In genomic region chr7:116354546-116355422, GRCh38 we compare ENCODE assay signal across 9 cellular contexts.
A peak's percentile ranks its signal among the peaks of the same experiment; 100 is the strongest.
DNase-seq lines count a peak whose midpoint lies in the region; ATAC-seq, FAIRE-seq and TF ChIP-seq lines count a peak whose summit lies in the region.
"Had no signal": no experiment of that assay in that cellular context is flagged by ENCODE, and none has a peak within 500 bp of the region (broad histone marks: within the 10 kb centered on the region; RNA-seq: fewer than 3 reads in every experiment).

No MANE protein-coding gene starts in this region.

- H3K4me1 ChIP-seq in osteoblast (ENCODE audit: insufficient read depth, low read length) = peaks cover 45% of the 10 kb centered on the region

- ATAC-seq in GM18520 (IDR thresholded peaks at IDR 0.05; ENCODE audit: unreplicated experiment) = no peak

- DNase-seq in Calu3 = peak; percentile 84
- DNase-seq in RPMI7951 (ENCODE audit: low read depth) = peak; percentile 97
- peak; percentile 97 for DNase-seq in fibroblast of gingiva (ENCODE audit: low read depth)
- DNase-seq in osteoblast (ENCODE audit: insufficient read length, low spot score, missing footprints) = peak; percentile 59
- DNase-seq in GM12891 (ENCODE audit: insufficient read length, low spot score) = no peak
- DNase-seq in ecto neural progenitor cell (ENCODE audit: low spot score) = no peak
- no peak for DNase-seq in NCI-H1694 treated with DMSO at 0.1 percent for 48 hours (lab: John Stamatoyannopoulos, UW)

- H3K27me3 Mint-ChIP-seq in Calu3 (ENCODE audit: unreplicated experiment) = no peaks in the 10 kb centered on the region

- no TSS peak for BruUV-seq in Calu3 (replicated peaks; lab: Mats Ljungman, UMichigan)

- H3K4me3 ChIP-seq in osteoblast (ENCODE audit: insufficient read depth, low read length) = peak overlapping the region; percentile 58

- H3K4me3 Mint-ChIP-seq in Calu3 (ENCODE audit: low read depth, unreplicated experiment) = peak overlapping the region; percentile 69

- no peaks in the 10 kb centered on the region for H3K9me3 ChIP-seq in osteoblast (ENCODE audit: low read depth, low read length)

- H3K9me3 Mint-ChIP-seq in Calu3 (ENCODE audit: low read depth, unreplicated experiment) = peaks cover 2% of the 10 kb centered on the region

- intact Hi-C loops in Calu3 (cut with micrococcal nuclease; ENCODE audit: unreplicated experiment) = loop anchor here (2.0 to 5.0 kb wide), 6 partner anchors 68 to 233 kb away; partner anchors contain the start of gene CAV1

- TF ChIP-seq CTCF in Calu3 (IDR thresholded peaks at IDR 0.05; ENCODE audit: unreplicated experiment) = no peak
- no peak for TF ChIP-seq CTCF in osteoblast (IDR thresholded peaks at IDR 0.05; ENCODE audit: extremely low read depth, low read depth, low read length)

- peaks cover 56% of the 10 kb centered on the region for H3K4me1 Mint-ChIP-seq in Calu3 (ENCODE audit: low read depth, unreplicated experiment)

- H3K27ac ChIP-seq in osteoblast (ENCODE audit: low read depth, low read length) = peak overlapping the region; percentile 96

- FAIRE-seq in GM12891 (lab: Jason Lieb, UNC) = no peak
- FAIRE-seq: GM18507 had no signal

- no peak for TF ChIP-seq POLR2A in GM12891 (IDR thresholded peaks at IDR 0.05; ENCODE audit: low read depth, low read length)

- no peaks in the 10 kb centered on the region for H3K79me2 ChIP-seq in osteoblast (ENCODE audit: insufficient read depth, low read length)

- peaks cover 15% of the 10 kb centered on the region for H3K36me3 Mint-ChIP-seq in Calu3 (ENCODE audit: insufficient read depth, unreplicated experiment)

- H4K20me1 ChIP-seq in osteoblast (ENCODE audit: insufficient read depth, low read length) = no peaks in the 10 kb centered on the region

- no peaks in the 10 kb centered on the region for H3K27me3 ChIP-seq in osteoblast (ENCODE audit: insufficient read depth, low read length)

- H3K27ac Mint-ChIP-seq in Calu3 (ENCODE audit: unreplicated experiment) = peak overlapping the region; percentile 98

- H3K36me3 ChIP-seq in osteoblast (ENCODE audit: insufficient read depth, low read length) = no peaks in the 10 kb centered on the region

- H3K4me2 ChIP-seq in osteoblast (ENCODE audit: insufficient read depth, low read length) = peak overlapping the region; percentile 83

- CTCF ChIA-PET in Calu3 (lab: Charles Lee) = interaction anchor here (0.6 to 1.0 kb wide), 3 partner anchors 95 to 171 kb away, joined by 3 to 6 read pairs (median 3); partner anchors contain the start of gene CAV2

- peak overlapping the region; percentile 20 for H2AFZ ChIP-seq in osteoblast (ENCODE audit: low read length)

TF ChIP-seq in GM12891, 5 proteins besides CTCF, POLR2A, EP300 and RAD21:
- TF ChIP-seq SPI1 (IDR thresholded peaks at IDR 0.05; ENCODE audit: low read depth, low read length) = no peak
- no peak for TF ChIP-seq POU2F2 (IDR thresholded peaks at IDR 0.05; ENCODE audit: low read depth, low read length)
- no peak for TF ChIP-seq POLR2AphosphoS5 (IDR thresholded peaks at IDR 0.05; ENCODE audit: low read depth, low read length)
- no peak for TF ChIP-seq TAF1 (IDR thresholded peaks at IDR 0.05; ENCODE audit: low read depth, low read length)
- TF ChIP-seq PAX5 (IDR thresholded peaks at IDR 0.05; ENCODE audit: insufficient read depth, low read length, severe bottlenecking) = no peak

Comparison
In these comparisons a context has a peak if more than half of its experiments do, and no peak if none do; other contexts are left out.
1. DNase-seq: peak in Calu3 (single experiment), RPMI7951 (single experiment), fibroblast of gingiva (single experiment) and osteoblast (single experiment); none in GM12891 (single experiment), ecto neural progenitor cell (single experiment) and NCI-H1694 treated with DMSO at 0.1 percent for 48 hours (single experiment).